Comparison of ENCODE assay signal across 3 cellular contexts in the genomic region with DNA sequence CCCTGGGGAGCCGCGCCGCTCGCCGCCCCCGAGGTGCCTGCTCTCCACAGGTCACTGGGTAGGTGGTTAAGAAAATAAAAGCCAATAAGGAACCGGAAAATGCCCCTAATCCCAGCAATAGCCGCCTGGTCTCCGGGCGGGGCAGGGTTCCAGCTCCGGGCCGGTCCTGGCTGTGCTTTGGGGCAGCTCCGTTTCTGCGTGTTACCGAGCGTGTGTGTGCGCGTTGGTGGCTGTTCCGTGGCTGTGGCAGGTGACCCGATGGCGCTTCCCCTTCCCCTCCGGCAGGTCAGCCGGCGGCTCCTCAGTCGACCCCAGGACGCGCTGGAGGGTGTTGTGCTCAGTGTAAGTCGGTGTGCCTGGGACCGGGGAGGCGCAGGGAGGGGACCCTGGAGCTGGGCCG. TPM values are rescaled to one million over a fixed set of nuclear protein-coding genes. Genes with fewer than 3 reads are reported as not detected.
"Had no signal": no experiment of that assay in that cellular context is flagged by ENCODE, and none has a peak within 500 bp of the region (broad histone marks: within the 10 kb centered on the region; RNA-seq: fewer than 3 reads in every experiment).

No MANE protein-coding gene starts in this region.

RNA-seq across cellular contexts. Expression of a gene that starts 17.2 kb away (rescaled TPM):
- total RNA-seq: mononuclear cell, myocyte had no signal
- polyA plus RNA-seq: immature natural killer cell had no signal
